ENCODE assay signal across 16 cellular contexts in genomic region chr11:81895258-81895657, GRCh38.
DNase-seq lines count a peak whose midpoint lies in the region; ATAC-seq and TF ChIP-seq lines count a peak whose summit lies in the region.
"Had no signal": no experiment of that assay in that cellular context is flagged by ENCODE, and none has a peak within 500 bp of the region (broad histone marks: within the 10 kb centered on the region; RNA-seq: fewer than 3 reads in every experiment).

No MANE protein-coding gene starts in this region.

- H3K4me1 ChIP-seq in mesenchymal stem cell (ENCODE audit: control insufficient read depth, insufficient read depth, low read depth, low read length) = no peaks in the 10 kb centered on the region
- H3K4me1 ChIP-seq: BLaER1 treated with 17β-estradiol and CSF1 and Interleukin-3, amounts not matched to agents 10 nM and 100 nM had no signal

- CTCF ChIA-PET in HEK293T (lab: Yijun Ruan, JAX) = no interaction called here

- H3K4me3 ChIP-seq in mesenchymal stem cell (ENCODE audit: insufficient read depth in 1 of 2, low read depth in 1 of 2, low read length in 2 of 2) = no peak overlapping the region
- H3K4me3 ChIP-seq: BLaER1 treated with 17β-estradiol and CSF1 and Interleukin-3, amounts not matched to agents 10 nM and 100 nM; GM23338 had no signal

- no peak overlapping the region for H2BK120ac ChIP-seq in mesenchymal stem cell (ENCODE audit: low read depth, low read length)

- peak overlapping the region; percentile 26; the same call in 1 of the 2 replicates for H3K27ac ChIP-seq in VCaP
- no peak overlapping the region for H3K27ac ChIP-seq in mesenchymal stem cell (ENCODE audit: low read length, poor library complexity, severe bottlenecking)
- H3K27ac ChIP-seq: BLaER1 treated with 17β-estradiol and CSF1 and Interleukin-3, amounts not matched to agents 10 nM and 100 nM; HL-60 had no signal

- H2BK15ac ChIP-seq in mesenchymal stem cell (ENCODE audit: low read depth, poor library complexity, severe bottlenecking) = no peak overlapping the region

- H4K91ac ChIP-seq in mesenchymal stem cell (ENCODE audit: low read length) = no peak overlapping the region

- no peaks in the 10 kb centered on the region for H3K36me3 ChIP-seq in mesenchymal stem cell (ENCODE audit: control insufficient read depth in 1 of 2, insufficient read depth in 2 of 2, low read depth in 1 of 2, low read length in 2 of 2)
- H3K36me3 ChIP-seq: BLaER1 treated with 17β-estradiol and CSF1 and Interleukin-3, amounts not matched to agents 10 nM and 100 nM had no signal

- H2AK5ac ChIP-seq in mesenchymal stem cell (ENCODE audit: low read length, severe bottlenecking) = no peak overlapping the region

- peaks cover 3% of the 10 kb centered on the region for H3K9me3 ChIP-seq in mesenchymal stem cell (ENCODE audit: control insufficient read depth, low read length)
- H3K9me3 ChIP-seq: BLaER1 treated with 17β-estradiol and CSF1 and Interleukin-3, amounts not matched to agents 10 nM and 100 nM had no signal

- H3K4ac ChIP-seq in mesenchymal stem cell (ENCODE audit: low read depth in 1 of 2, low read length in 2 of 2) = no peak overlapping the region

- no peak overlapping the region for H3K14ac ChIP-seq in mesenchymal stem cell (ENCODE audit: low read length in 2 of 2)

- H2BK12ac ChIP-seq in mesenchymal stem cell (ENCODE audit: low read length in 2 of 2) = no peak overlapping the region

- no peak overlapping the region for H3K4me2 ChIP-seq in mesenchymal stem cell (ENCODE audit: low read length, poor library complexity, severe bottlenecking)
- H3K4me2 ChIP-seq: BLaER1 treated with 17β-estradiol and CSF1 and Interleukin-3, amounts not matched to agents 10 nM and 100 nM; GM23338 had no signal

- H2BK5ac ChIP-seq in mesenchymal stem cell (ENCODE audit: low read depth, low read length, poor library complexity, severe bottlenecking) = no peak overlapping the region

- POLR2A ChIA-PET in HEK293T (lab: Yijun Ruan, JAX) = no interaction called here

- H3K18ac ChIP-seq in mesenchymal stem cell (ENCODE audit: low read depth in 1 of 2, low read length in 2 of 2) = no peak overlapping the region

- no peaks in the 10 kb centered on the region for H3K79me1 ChIP-seq in mesenchymal stem cell (replicated peaks; ENCODE audit: low read length, poor library complexity, severe bottlenecking)

- TF ChIP-seq CTCF in VCaP (conservative IDR thresholded peaks at IDR 0.05) = no peak

- WGBS in mesenchymal stem cell = 47% methylated on average over 3 of the region's 3 CpGs

- H2AFZ ChIP-seq in mesenchymal stem cell (ENCODE audit: low read depth, low read length) = no peak overlapping the region
- H2AFZ ChIP-seq: GM23338 had no signal

- no peaks in the 10 kb centered on the region for H3K27me3 ChIP-seq in mesenchymal stem cell (ENCODE audit: control insufficient read depth in 1 of 2, insufficient read depth in 1 of 2, low read length in 2 of 2)
- H3K27me3 ChIP-seq: BLaER1 treated with 17β-estradiol and CSF1 and Interleukin-3, amounts not matched to agents 10 nM and 100 nM had no signal

- H3K23ac ChIP-seq in mesenchymal stem cell (ENCODE audit: low read length in 2 of 2) = no peak overlapping the region

- no peak overlapping the region for H4K8ac ChIP-seq in mesenchymal stem cell (ENCODE audit: low read length)

- peak; percentile 89 for ATAC-seq in GM18867 (IDR thresholded peaks at IDR 0.05; ENCODE audit: unreplicated experiment)
- peak; percentile 45 for ATAC-seq in GM21619 (IDR thresholded peaks at IDR 0.05; ENCODE audit: unreplicated experiment)
- peak; percentile 54 for ATAC-seq in HG03520 (IDR thresholded peaks at IDR 0.05; ENCODE audit: unreplicated experiment)
- ATAC-seq: GM23338 had no signal

- no peak overlapping the region for H3K9ac ChIP-seq in mesenchymal stem cell (ENCODE audit: low read length)
- H3K9ac ChIP-seq: BLaER1 treated with 17β-estradiol and CSF1 and Interleukin-3, amounts not matched to agents 10 nM and 100 nM had no signal

- DNase-seq in SHP77 treated with DMSO at 0.1 percent for 48 hours (lab: John Stamatoyannopoulos, UW) = no peak
- no peak for DNase-seq in NCI-H345 (lab: John Stamatoyannopoulos, UW)
- DNase-seq in HEK293T (ENCODE audit: extremely low spot score) = no peak
- DNase-seq in mesenchymal stem cell = no peak
- DNase-seq: ACHN; CD4-positive, CD25-positive, alpha-beta regulatory T cell; DMS53; GF-D8; H7 had no signal

TF ChIP-seq in HEK293T, 16 proteins besides CTCF, POLR2A, EP300 and RAD21:
- no peak for TF ChIP-seq ARNT (IDR thresholded peaks at IDR 0.05)
